ENCODE assay signal across 19 cellular contexts in genomic region chrX:69101655-69102251, GRCh38.
DNase-seq lines count a peak whose midpoint lies in the region; ATAC-seq and TF ChIP-seq lines count a peak whose summit lies in the region.
"Had no signal": no experiment of that assay in that cellular context is flagged by ENCODE, and none has a peak within 500 bp of the region (broad histone marks: within the 10 kb centered on the region; RNA-seq: fewer than 3 reads in every experiment).

No MANE protein-coding gene starts in this region.

- H3K9me3 ChIP-seq in IMR-90 (ENCODE audit: control insufficient read depth, insufficient read depth, low read length) (no peaks in the 10 kb centered on the region; the same call in 1 of the 2 replicates), spleen (no peaks in the 10 kb centered on the region)
- H3K9me3 ChIP-seq: BLaER1 had no signal

- no peak for TF ChIP-seq CTCF in IMR-90 (conservative IDR thresholded peaks at IDR 0.05; ENCODE audit: low read depth, low read length)
- TF ChIP-seq CTCF in brain (conservative IDR thresholded peaks at IDR 0.05): no peak
- no peak for TF ChIP-seq CTCF in nephron progenitor cell (IDR thresholded peaks at IDR 0.05)
- TF ChIP-seq CTCF in spleen (IDR thresholded peaks at IDR 0.05 in 8 of 11, conservative IDR thresholded peaks at IDR 0.05 in 3 of 11): no peak

- no peak overlapping the region for H3K18ac ChIP-seq in IMR-90 (ENCODE audit: low read depth, low read length)

- H3K36me3 Mint-ChIP-seq in brain: no peaks in the 10 kb centered on the region
- H3K36me3 Mint-ChIP-seq in nephron progenitor cell (ENCODE audit: low read depth): no peaks in the 10 kb centered on the region
- H3K36me3 Mint-ChIP-seq: CD4-positive, CD25-positive, alpha-beta regulatory T cell had no signal

- no peaks in the 10 kb centered on the region for H3K79me1 ChIP-seq in IMR-90 (ENCODE audit: low read depth in 1 of 2, low read length in 2 of 2)

- no peak for TF ChIP-seq RAD21 in IMR-90 (IDR thresholded peaks at IDR 0.05; ENCODE audit: low read length)

- ATAC-seq in IMR-90 (ENCODE audit: low read depth): no peak
- ATAC-seq: HCT116, PC-3 had no signal

- in situ Hi-C loops in IMR-90 (cut with MboI; ENCODE audit: low sequenced_read_pairs): no loop called here

- no peak overlapping the region for H2BK15ac ChIP-seq in IMR-90 (ENCODE audit: low read depth, low read length)

- H3K4me1 ChIP-seq in IMR-90 (ENCODE audit: control insufficient read depth, insufficient read depth, low read length) (no peaks in the 10 kb centered on the region), spleen (no peaks in the 10 kb centered on the region)

- dilution Hi-C loops in IMR-90 (cut with HindIII; ENCODE audit: low sequenced_read_pairs, unreplicated experiment): no loop called here

- H3K4me3 ChIP-seq in IMR-90 (ENCODE audit: insufficient read depth, low read depth, low read length) (no peak overlapping the region), spleen (no peak overlapping the region)
- H3K4me3 ChIP-seq: BLaER1 had no signal

- peaks cover 9% of the 10 kb centered on the region for H3K27me3 Mint-ChIP-seq in brain
- H3K27me3 Mint-ChIP-seq in nephron progenitor cell (ENCODE audit: low read depth, poor library complexity): peaks cover 7% of the 10 kb centered on the region
- H3K27me3 Mint-ChIP-seq: CD4-positive, CD25-positive, alpha-beta regulatory T cell had no signal

- POLR2A ChIA-PET in IMR-90 (lab: Charles Lee; ENCODE audit: unreplicated experiment): no interaction called here

- H3K36me3 ChIP-seq in IMR-90 (ENCODE audit: control insufficient read depth, insufficient read depth, low read length) (no peaks in the 10 kb centered on the region), spleen (no peaks in the 10 kb centered on the region)
- H3K36me3 ChIP-seq: BLaER1 had no signal

- H3K4me2 ChIP-seq in IMR-90 (ENCODE audit: low read depth, low read length): no peak overlapping the region
- H3K4me2 ChIP-seq: BLaER1 had no signal

- H3K4ac ChIP-seq in IMR-90 (ENCODE audit: low read depth, low read length): no peak overlapping the region

- no peaks in the 10 kb centered on the region for H3K9me1 ChIP-seq in IMR-90 (ENCODE audit: insufficient read depth, low read length)

- H3K4me1 Mint-ChIP-seq in brain (peaks cover 59% of the 10 kb centered on the region), nephron progenitor cell (peaks cover 61% of the 10 kb centered on the region)
- H3K4me1 Mint-ChIP-seq: CD4-positive, CD25-positive, alpha-beta regulatory T cell had no signal

- intact Hi-C loops in IMR-90 (cut with micrococcal nuclease): no loop called here
- intact Hi-C loops in spleen (cut with DNase I; ENCODE audit: low total_unique reads): no loop called here

- no peak overlapping the region for H3K14ac ChIP-seq in IMR-90 (replicated peaks; ENCODE audit: low read depth, low read length)

- H4K8ac ChIP-seq in IMR-90 (ENCODE audit: low read depth in 2 of 2, low read length in 2 of 2): no peak overlapping the region

- H3K9ac ChIP-seq in IMR-90 (ENCODE audit: low read depth, low read length): no peak overlapping the region
- H3K9ac ChIP-seq: BLaER1 had no signal

- DNase-seq in IMR-90: no peak
- DNase-seq in nephron progenitor cell: no peak
- peak; percentile 2 for DNase-seq in spleen
- no peak for DNase-seq in activated CD4-positive, alpha-beta T cell treated with anti-CD3 and anti-CD28 coated beads, Interleukin-2, amount 50 U/mL, for 1 hour
- no peak for DNase-seq in GDM1 (lab: John Stamatoyannopoulos, UW)
- DNase-seq in NOMO-1 treated with dmso at 0.1 percent for 144 hours (lab: John Stamatoyannopoulos, UW; ENCODE audit: unreplicated experiment): no peak
- DNase-seq: CD4-positive, CD25-positive, alpha-beta regulatory T cell; COR-L47; Kasumi-1; NCI-H1092 treated with DMSO at 0.1 percent for 48 hours; NCI-H1436; NCI-H187 treated with DMSO at 0.1 percent for 48 hours; NCI-H446; NCI-H524 treated with DMSO at 0.1 percent for 48 hours; NCI-H774; PC-3 had no signal

- H2BK20ac ChIP-seq in IMR-90 (ENCODE audit: low read depth, low read length): no peak overlapping the region

- BruUV-seq in IMR-90 (replicated peaks; lab: Mats Ljungman, UMichigan): no TSS peak

- H2BK5ac ChIP-seq in IMR-90 (ENCODE audit: low read depth, low read length, poor library complexity, severe bottlenecking): no peak overlapping the region

- peak overlapping the region; percentile 23 for H2AFZ ChIP-seq in IMR-90 (replicated peaks; ENCODE audit: low read length, poor library complexity)

- no peak overlapping the region for H3K56ac ChIP-seq in IMR-90 (ENCODE audit: extremely low read depth, insufficient read depth, low read length)

- H3K27ac ChIP-seq in IMR-90 (ENCODE audit: insufficient read depth, low read length) (no peak overlapping the region), spleen (no peak overlapping the region)
- H3K27ac ChIP-seq: BLaER1 had no signal

- H3K27me3 ChIP-seq in IMR-90 (ENCODE audit: control insufficient read depth, insufficient read depth, low read length) (peaks cover 14% of the 10 kb centered on the region), spleen (replicated peaks in 1 of 7) (peaks cover 0 to 7% (median 0%) of the 10 kb centered on the region in 7 donors)

- H2AK9ac ChIP-seq in IMR-90 (replicated peaks; ENCODE audit: low read depth, low read length, poor library complexity): no peak overlapping the region

- H4K91ac ChIP-seq in IMR-90 (ENCODE audit: insufficient read depth, low read depth, low read length): no peak overlapping the region

- TF ChIP-seq POLR2A in IMR-90 (IDR thresholded peaks at IDR 0.05; ENCODE audit: low read depth, low read length) (no peak), spleen (IDR thresholded peaks at IDR 0.05) (no peak)

- H4K5ac ChIP-seq in IMR-90 (ENCODE audit: low read depth, low read length): no peak overlapping the region

- H3K9me3 Mint-ChIP-seq in brain (peaks cover 0 to 3% (median 0%) of the 10 kb centered on the region in 5 experiments), nephron progenitor cell (peaks cover 52% of the 10 kb centered on the region)

- CTCF ChIA-PET in IMR-90 (lab: Yijun Ruan, JAX): no interaction called here

- H3K4me3 Mint-ChIP-seq in brain (peak overlapping the region in 1 of 5 experiments; percentile 50), nephron progenitor cell (no peak overlapping the region)
- H3K4me3 Mint-ChIP-seq: CD4-positive, CD25-positive, alpha-beta regulatory T cell had no signal

- H4K20me1 ChIP-seq in IMR-90 (ENCODE audit: insufficient read depth, low read length): 0 out of 2 replicates have a peak, but pooled peaks cover 5% of the 10 kb centered on the region
- H4K20me1 ChIP-seq: BLaER1 had no signal

- no peak overlapping the region for H3K23ac ChIP-seq in IMR-90 (ENCODE audit: low read depth, low read length)

- no peak overlapping the region for H2AK5ac ChIP-seq in IMR-90 (ENCODE audit: low read depth, low read length)

- H2BK120ac ChIP-seq in IMR-90 (ENCODE audit: low read depth, low read length): no peak overlapping the region

- H3K27ac Mint-ChIP-seq in brain (peak overlapping the region in 3 of 5 experiments; percentile 63 to 88 (median 71)), nephron progenitor cell (peak overlapping the region; percentile 43)
- H3K27ac Mint-ChIP-seq: CD4-positive, CD25-positive, alpha-beta regulatory T cell had no signal

- WGBS in IMR-90 (ENCODE audit: extremely low coverage in 2 of 2, insufficient read length in 1 of 2), 2 experiments: 29% methylated on average over 2 of the region's 7 CpGs; no CpG with 5 or more reads in 1 of the 2 experiments
- WGBS in spleen, 5 donors: 77 to 89% (median 83%) methylated on average over 1 to 7 of the region's 7 CpGs

TF ChIP-seq in IMR-90, 13 proteins besides CTCF, POLR2A, EP300 and RAD21:
- TF ChIP-seq ELK1 (IDR thresholded peaks at IDR 0.05; ENCODE audit: borderline replicate concordance, low read depth, low read length): no peak
- TF ChIP-seq BHLHE40 (IDR thresholded peaks at IDR 0.05; ENCODE audit: low read depth, low read length): no peak
- TF ChIP-seq RCOR1 (IDR thresholded peaks at IDR 0.05; ENCODE audit: insufficient replicate concordance, low read length): no peak
- TF ChIP-seq CEBPB (IDR thresholded peaks at IDR 0.05; ENCODE audit: low read depth, low read length): no peak
- TF ChIP-seq SMC3 (IDR thresholded peaks at IDR 0.05; ENCODE audit: low read depth, low read length): no peak
- no peak for TF ChIP-seq RFX5 (IDR thresholded peaks at IDR 0.05; ENCODE audit: low read depth, low read length)
